ENCODE assay signal across 8 cellular contexts in genomic region chr5:157312492-157312891, GRCh38. TPM values are rescaled to one million over a fixed set of nuclear protein-coding genes. Genes with fewer than 3 reads are reported as not detected.
A peak's percentile ranks its signal among the peaks of the same experiment; 100 is the strongest.
DNase-seq lines count a peak whose midpoint lies in the region; ATAC-seq and TF ChIP-seq lines count a peak whose summit lies in the region.

No MANE protein-coding gene starts in this region.

- WGBS in SK-N-SH (ENCODE audit: low lambda C conversion rate) = 35% methylated on average over 6 of the region's 6 CpGs
- WGBS in heart right ventricle, 2 donors = 23 to 26% methylated on average over 6 of the region's 6 CpGs
- 45% methylated on average over 6 of the region's 6 CpGs for WGBS in smooth muscle cell (ENCODE audit: low lambda C conversion rate)

- H3K9me3 ChIP-seq in SK-N-SH (no peaks in the 10 kb centered on the region), heart right ventricle (no peaks in the 10 kb centered on the region), smooth muscle cell (replicated peaks; ENCODE audit: low read depth) (no peaks in the 10 kb centered on the region)

- peaks cover 0 to 3% of the 10 kb centered on the region in 2 experiments; a peak in 1 of 4 replicates for H3K4me1 ChIP-seq in SK-N-SH (ENCODE audit: control insufficient read depth in 1 of 2, insufficient read depth in 2 of 2, low read depth in 1 of 2, low read length in 1 of 2)
- H3K4me1 ChIP-seq in heart right ventricle = peaks cover 0 to 4% (median 0%) of the 10 kb centered on the region in 9 donors
- no peaks in the 10 kb centered on the region for H3K4me1 ChIP-seq in smooth muscle cell (ENCODE audit: low read depth)

- intact Hi-C loops in heart right ventricle (cut with DNase I) = loop anchor here in 9 of 10 donors (1.0 to 10.0 kb wide), 7 partner anchors 45 to 163 kb away; partner anchors contain the start of gene CYFIP2 (in 1 of the 9)

- H3K36me3 ChIP-seq in SK-N-SH (replicated peaks in 1 of 2; ENCODE audit: control insufficient read depth in 1 of 2, insufficient read depth in 2 of 2, low read length in 1 of 2) (peaks cover 0 to 18% of the 10 kb centered on the region in 2 experiments), heart right ventricle (peaks cover 0 to 52% (median 0%) of the 10 kb centered on the region in 9 donors), smooth muscle cell (ENCODE audit: low read depth) (no peaks in the 10 kb centered on the region)

- H3K27ac ChIP-seq in HL-60 (replicated peaks) (no peak overlapping the region), SK-N-SH (ENCODE audit: low read depth in 2 of 2, low read length in 1 of 2) (no peak overlapping the region), heart right ventricle (no peak overlapping the region), smooth muscle cell (ENCODE audit: low read depth) (no peak overlapping the region)

- POLR2A ChIA-PET in SK-N-SH (lab: Yijun Ruan, JAX) = no interaction called here

- no peaks in the 10 kb centered on the region for H3F3A ChIP-seq in SK-N-SH (replicated peaks; ENCODE audit: insufficient read depth)
- peaks cover 6% of the 10 kb centered on the region for H3F3A ChIP-seq in smooth muscle cell (ENCODE audit: low read depth)

- peak; percentile 58 for TF ChIP-seq CTCF in GM20000 (IDR thresholded peaks at IDR 0.05; ENCODE audit: extremely low read depth, missing control alignments)
- TF ChIP-seq CTCF in HL-60 (IDR thresholded peaks at IDR 0.05; ENCODE audit: insufficient read depth, low read length) = peak; percentile 61
- TF ChIP-seq CTCF in SK-N-SH (IDR thresholded peaks at IDR 0.05) = peak; percentile 80
- peak; percentile 26 to 73 (median 66) for TF ChIP-seq CTCF in heart right ventricle (IDR thresholded peaks at IDR 0.05)
- TF ChIP-seq CTCF in smooth muscle cell (IDR thresholded peaks at IDR 0.05; ENCODE audit: borderline replicate concordance, insufficient read depth, poor library complexity, severe bottlenecking) = peak; percentile 74

- DNase-seq in EL = peak; percentile 63
- peak; percentile 77 for DNase-seq in GM20000 (ENCODE audit: low spot score)
- DNase-seq in HL-60 (ENCODE audit: low read depth in 1 of 2, low spot score in 1 of 2) = peak; percentile 8 to 45
- DNase-seq in SK-N-SH = peak; percentile 82
- DNase-seq in activated naive CD4-positive, alpha-beta T cell treated with anti-CD3 and anti-CD28 coated beads, Interleukin-2, amount 50 U/mL, for 16 hours = peak; percentile 68
- no peak for DNase-seq in heart right ventricle
- DNase-seq in smooth muscle cell (lab: John Stamatoyannopoulos, UW; ENCODE audit: unreplicated experiment) = no peak
- DNase-seq in NCI-H774 (lab: John Stamatoyannopoulos, UW) = no peak

- H3K4me3 ChIP-seq in HL-60 (replicated peaks; ENCODE audit: insufficient read depth, low read length) (no peak overlapping the region), SK-N-SH (ENCODE audit: low read depth in 2 of 2, low read length in 1 of 2) (no peak overlapping the region; a peak in 1 of 4 replicates), heart right ventricle (no peak overlapping the region), smooth muscle cell (no peak overlapping the region)

- H3K9ac ChIP-seq in SK-N-SH (no peak overlapping the region), smooth muscle cell (ENCODE audit: low read depth) (no peak overlapping the region)

- no peak overlapping the region for H3K4me2 ChIP-seq in SK-N-SH
- H3K4me2 ChIP-seq in smooth muscle cell = no peak overlapping the region

- TF ChIP-seq RAD21 in SK-N-SH (IDR thresholded peaks at IDR 0.05; ENCODE audit: low read length) = peak; percentile 76

- H2AFZ ChIP-seq in SK-N-SH (ENCODE audit: low read depth) (peak overlapping the region; percentile 33; the same call in 1 of the 2 replicates), smooth muscle cell (ENCODE audit: low read depth) (no peak overlapping the region)

- peak in 6 of 8 donors; percentile 62 to 79 (median 65) for ATAC-seq in heart right ventricle

- H3K27me3 ChIP-seq in HL-60 (ENCODE audit: insufficient read depth, poor library complexity, severe bottlenecking) (no peaks in the 10 kb centered on the region), SK-N-SH (ENCODE audit: insufficient read depth) (no peaks in the 10 kb centered on the region), heart right ventricle (no peaks in the 10 kb centered on the region), smooth muscle cell (ENCODE audit: low read depth) (no peaks in the 10 kb centered on the region)

- H3K79me2 ChIP-seq in SK-N-SH (ENCODE audit: insufficient read depth) (no peaks in the 10 kb centered on the region), smooth muscle cell (ENCODE audit: low read depth) (no peaks in the 10 kb centered on the region)

- H3K9me2 ChIP-seq in SK-N-SH = no peaks in the 10 kb centered on the region

- TF ChIP-seq EP300 in SK-N-SH (IDR thresholded peaks at IDR 0.05; ENCODE audit: borderline replicate concordance in 1 of 2, low read depth in 1 of 2, low read length in 1 of 2) = no peak

- H4K20me1 ChIP-seq in SK-N-SH (ENCODE audit: insufficient read depth) (no peaks in the 10 kb centered on the region), smooth muscle cell (ENCODE audit: low read depth) (no peaks in the 10 kb centered on the region)

- CTCF ChIA-PET in SK-N-SH (lab: Yijun Ruan, JAX) = interaction anchor here (0.6 to 1.7 kb wide), 17 partner anchors 10 to 164 kb away, joined by 3 to 48 read pairs (median 5); partner anchors contain the start of gene CYFIP2

TF ChIP-seq in SK-N-SH, 30 proteins besides CTCF, POLR2A, EP300 and RAD21:
- no peak for TF ChIP-seq TCF12 (IDR thresholded peaks at IDR 0.05)
- TF ChIP-seq SMC3 (IDR thresholded peaks at IDR 0.05; ENCODE audit: low read depth, low read length) = peak; percentile 89
- peak; percentile 17 for TF ChIP-seq CHD2 (IDR thresholded peaks at IDR 0.05; ENCODE audit: low read length, partially characterized antibody)

RNA-seq across cellular contexts. Expression of gene CYFIP2, which starts 46.6 kb away (rescaled TPM):
- polyA plus RNA-seq in SK-N-SH (2012; rRNA removed) (20.1 and 21.3 TPM in 2 replicates), heart right ventricle (10 to 100 TPM; 23.5 to 28.5 TPM), smooth muscle cell (11.4 and 28.6 TPM in 2 replicates)
- polyA plus RNA-seq in SK-N-SH (2012; cell fraction: cytosol; rRNA removed) = 17.0 and 20.2 TPM in 2 replicates
- 43.5 and 54.8 TPM in 2 replicates for polyA plus RNA-seq in SK-N-SH (2012; cell fraction: nucleus; rRNA removed)
- total RNA-seq in heart right ventricle (10 to 100 TPM; 20.3 to 50.8 (median 34.4) TPM), smooth muscle cell (9.7 and 17.8 TPM in 2 replicates)

Comparison
In these comparisons a context has a peak if more than half of its experiments do, and no peak if none do; other contexts are left out.
1. DNase-seq: peak in EL (single experiment), GM20000 (single experiment), HL-60 (2 of 2), SK-N-SH (single experiment) and activated naive CD4-positive, alpha-beta T cell treated with anti-CD3 and anti-CD28 coated beads, Interleukin-2, amount 50 U/mL, for 16 hours (single experiment); none in heart right ventricle (0 of 2), smooth muscle cell (single experiment) and NCI-H774 (single experiment).
2. Peak in every context shown above with its lines, with median percentiles within 50 percentile points of each other: CTCF ChIP-seq.